25 cellular contexts compared by ENCODE assay signal in the genomic region with DNA sequence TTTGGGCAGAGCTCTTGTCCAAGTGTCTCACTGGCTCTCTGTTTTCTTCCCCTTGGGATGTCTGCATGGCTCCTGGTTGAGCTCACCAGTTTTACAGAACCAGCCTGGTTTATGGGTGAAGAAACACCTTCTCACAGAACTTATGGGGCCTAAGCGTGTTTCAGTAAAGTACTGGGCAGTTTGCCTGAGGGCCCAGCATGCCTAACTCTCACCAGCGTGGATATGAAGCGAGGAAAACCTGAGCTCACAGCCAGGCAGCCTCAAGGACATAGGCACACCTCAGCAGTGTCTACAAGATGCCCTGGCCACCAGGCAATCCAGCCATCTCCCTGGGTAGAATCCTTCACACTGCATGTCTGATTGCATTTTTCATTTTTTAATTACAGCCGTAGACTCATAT. TPM values are rescaled to one million over a fixed set of nuclear protein-coding genes. Genes with fewer than 3 reads are reported as not detected.
DNase-seq lines count a peak whose midpoint lies in the region; ATAC-seq, FAIRE-seq and TF ChIP-seq lines count a peak whose summit lies in the region.
"Had no signal": no experiment of that assay in that cellular context is flagged by ENCODE, and none has a peak within 500 bp of the region (broad histone marks: within the 10 kb centered on the region; RNA-seq: fewer than 3 reads in every experiment).

No MANE protein-coding gene starts in this region.

- H3K36me3 ChIP-seq in Karpas-422 (ENCODE audit: insufficient read depth, low read length) = no peaks in the 10 kb centered on the region

- H2AFZ ChIP-seq in Karpas-422 (ENCODE audit: low read length) = no peak overlapping the region

- DNase-seq in NCI-H82 (lab: John Stamatoyannopoulos, UW) = peak; percentile 38
- DNase-seq in NCI-H82 treated with DMSO at 0.1 percent for 48 hours (lab: John Stamatoyannopoulos, UW; ENCODE audit: unreplicated experiment) = no peak
- no peak for DNase-seq in chondrocyte (ENCODE audit: low spot score)
- DNase-seq in GM19239 (ENCODE audit: insufficient read length, low spot score) = no peak
- no peak for DNase-seq in Karpas-422
- DNase-seq: Caco-2; CD8-positive, alpha-beta T cell; GDM1; Kasumi-1; NCI-H1092 treated with DMSO at 0.1 percent for 48 hours; NCI-H1436; NCI-H187 treated with DMSO at 0.1 percent for 48 hours; NCI-H446 treated with DMSO at 0.1 percent for 48 hours; NCI-H526; RPMI8226; SHP77 had no signal

- ATAC-seq in GM18873 (IDR thresholded peaks at IDR 0.05; ENCODE audit: low FRiP score, unreplicated experiment) = no peak
- ATAC-seq: CD8-positive, alpha-beta T cell; GM12878 had no signal

- no peak overlapping the region for H3K4me2 ChIP-seq in Karpas-422 (ENCODE audit: low read depth, low read length, poor library complexity, severe bottlenecking)

- no peak for FAIRE-seq in GM19239 (lab: Jason Lieb, UNC)
- FAIRE-seq: GM12878, H54 had no signal

- H3K4me3 Mint-ChIP-seq in chondrocyte (ENCODE audit: unreplicated experiment) (no peak overlapping the region), nephron (no peak overlapping the region)
- H3K4me3 Mint-ChIP-seq: B cell; CD8-positive, alpha-beta T cell had no signal

- no peaks in the 10 kb centered on the region for H3K27me3 Mint-ChIP-seq in chondrocyte (ENCODE audit: low read depth)
- H3K27me3 Mint-ChIP-seq in nephron (ENCODE audit: low read depth) = no peaks in the 10 kb centered on the region

- no peak overlapping the region for H3K9ac ChIP-seq in Karpas-422 (ENCODE audit: low read length)

- H3K9me3 Mint-ChIP-seq in chondrocyte (ENCODE audit: low read depth) (no peaks in the 10 kb centered on the region), nephron (peaks cover 6% of the 10 kb centered on the region)
- H3K9me3 Mint-ChIP-seq: CD8-positive, alpha-beta T cell had no signal

- no peaks in the 10 kb centered on the region for H3K79me2 ChIP-seq in Karpas-422 (ENCODE audit: low read length)

- H3K4me3 ChIP-seq in Karpas-422 (ENCODE audit: low read length) = no peak overlapping the region
- H3K4me3 ChIP-seq: GM12878 had no signal

- H3K4me1 ChIP-seq in Karpas-422 (ENCODE audit: low read length) = no peaks in the 10 kb centered on the region
- H3K4me1 ChIP-seq: Caco-2 had no signal

- TF ChIP-seq CTCF in chondrocyte (IDR thresholded peaks at IDR 0.05) (no peak), nephron (IDR thresholded peaks at IDR 0.05; ENCODE audit: unreplicated experiment in 3 of 3) (no peak)

- H3K27ac Mint-ChIP-seq in chondrocyte (ENCODE audit: unreplicated experiment) = peak overlapping the region; percentile 1
- H3K27ac Mint-ChIP-seq in nephron = peak overlapping the region; percentile 55 to 63 (median 61)
- H3K27ac Mint-ChIP-seq: B cell; CD8-positive, alpha-beta T cell had no signal

- H3K4me1 Mint-ChIP-seq in chondrocyte (ENCODE audit: low read depth) (peaks cover 32% of the 10 kb centered on the region), nephron (peaks cover 36% of the 10 kb centered on the region)
- H3K4me1 Mint-ChIP-seq: B cell had no signal

- H3K9me3 ChIP-seq in Karpas-422 (ENCODE audit: low read length) = no peaks in the 10 kb centered on the region
- H3K9me3 ChIP-seq: Caco-2 had no signal

- H4K20me1 ChIP-seq in Karpas-422 (ENCODE audit: insufficient read depth, low read depth, low read length) = no peaks in the 10 kb centered on the region

- no peaks in the 10 kb centered on the region for H3K9me2 ChIP-seq in Karpas-422 (replicated peaks; ENCODE audit: insufficient read depth, low read length)

- H3K27ac ChIP-seq in Karpas-422 (ENCODE audit: low read length) = no peak overlapping the region
- H3K27ac ChIP-seq: 22Rv1, C4-2B, HL-60 had no signal

- H3K36me3 Mint-ChIP-seq in chondrocyte (ENCODE audit: low read depth) (no peaks in the 10 kb centered on the region), nephron (ENCODE audit: low read depth) (no peaks in the 10 kb centered on the region)
- H3K36me3 Mint-ChIP-seq: CD8-positive, alpha-beta T cell had no signal

- H3K27me3 ChIP-seq in Karpas-422 (ENCODE audit: low read length) = no peaks in the 10 kb centered on the region

RNA-seq across cellular contexts. Expression of gene NHSL2, which starts 9.2 kb away (rescaled TPM):
- 2.1 to 2.2 TPM (median 2.1 TPM) in 3 replicates for total RNA-seq in chondrocyte
- not detected in 2 replicates for total RNA-seq in Karpas-422 (2014; rRNA removed; shearing (Covaris generic); ENCODE audit: low replicate concordance)
- total RNA-seq: SK-MEL-5 had no signal
